In the genomic region with DNA sequence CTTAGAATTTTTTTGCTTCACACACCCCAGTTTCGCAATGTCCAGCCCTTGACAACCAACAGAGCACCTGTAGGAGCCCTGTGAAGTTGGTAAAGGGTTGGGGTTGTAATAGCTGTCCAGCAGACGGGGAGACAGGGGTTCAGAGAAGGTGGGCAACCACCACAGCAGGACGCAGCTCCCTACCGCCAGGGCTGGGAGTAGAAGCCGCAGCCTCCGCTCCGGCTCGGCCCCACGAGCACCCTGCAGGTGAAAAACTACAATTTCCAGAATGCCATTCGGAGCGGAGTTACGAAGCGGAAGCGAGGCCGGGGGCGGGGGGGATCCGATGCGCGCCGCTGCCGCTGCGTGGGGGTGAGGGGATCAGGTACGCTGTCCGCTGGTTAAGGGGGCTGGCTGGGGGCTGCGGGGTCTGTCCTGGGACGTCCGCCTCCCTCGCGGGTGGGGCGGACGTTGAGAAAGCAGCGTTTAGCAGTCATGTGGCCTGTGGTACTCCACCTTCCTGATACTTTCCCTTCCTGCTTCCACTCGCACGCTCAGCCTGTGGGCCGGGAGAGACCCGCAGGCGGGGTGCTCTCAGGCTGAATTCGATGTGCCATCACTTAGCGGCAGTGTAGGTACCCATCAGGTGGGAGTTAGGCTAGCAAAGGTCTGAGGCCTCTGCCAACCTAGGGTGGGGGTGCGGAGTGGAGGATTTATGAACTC, we compare ENCODE assay signal across 8 cellular contexts. TPM values are rescaled to one million over a fixed set of nuclear protein-coding genes. Genes with fewer than 3 reads are reported as not detected.
DNase-seq lines count a peak whose midpoint lies in the region; ATAC-seq and TF ChIP-seq lines count a peak whose summit lies in the region.

A gene with protein sequence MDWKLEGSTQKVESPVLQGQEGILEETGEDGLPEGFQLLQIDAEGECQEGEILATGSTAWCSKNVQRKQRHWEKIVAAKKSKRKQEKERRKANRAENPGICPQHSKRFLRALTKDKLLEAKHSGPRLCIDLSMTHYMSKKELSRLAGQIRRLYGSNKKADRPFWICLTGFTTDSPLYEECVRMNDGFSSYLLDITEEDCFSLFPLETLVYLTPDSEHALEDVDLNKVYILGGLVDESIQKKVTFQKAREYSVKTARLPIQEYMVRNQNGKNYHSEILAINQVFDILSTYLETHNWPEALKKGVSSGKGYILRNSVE (plus strand): TSS at position 317 of the 702 bp plus-strand sequence. CDS start 8,127 bp downstream, outside the sequence.

- peak; percentile 83 for ATAC-seq in GM18517 (IDR thresholded peaks at IDR 0.05; ENCODE audit: unreplicated experiment)
- ATAC-seq in HG03064 (IDR thresholded peaks at IDR 0.05; ENCODE audit: low read depth, unreplicated experiment) = peak; percentile 80
- peak; percentile 94 for ATAC-seq in activated CD4-positive, alpha-beta T cell treated with anti-CD3 and anti-CD28 coated beads for 36 hours

- CTCF ChIA-PET in activated CD4-positive, alpha-beta T cell treated with anti-CD3 and anti-CD28 coated beads for 36 hours (lab: Charles Lee) = no interaction called here

- no peaks in the 10 kb centered on the region for H3K27me3 ChIP-seq in colonic mucosa
- H3K27me3 ChIP-seq in layer of hippocampus (ENCODE audit: control insufficient read depth, insufficient read depth, low read length) = no peaks in the 10 kb centered on the region

- peak within 1 kb of the TSS; percentile 91 for H3K4me3 Mint-ChIP-seq in activated CD4-positive, alpha-beta T cell treated with anti-CD3 and anti-CD28 coated beads for 36 hours

- no peaks in the 10 kb centered on the region for H3K27me3 Mint-ChIP-seq in activated CD4-positive, alpha-beta T cell treated with anti-CD3 and anti-CD28 coated beads for 36 hours

- H3K27ac ChIP-seq in colonic mucosa (peak within 1 kb of the TSS; percentile 42), layer of hippocampus (ENCODE audit: low read depth, low read length) (peak within 1 kb of the TSS; percentile 35)

- H3K36me3 Mint-ChIP-seq in activated CD4-positive, alpha-beta T cell treated with anti-CD3 and anti-CD28 coated beads for 36 hours (ENCODE audit: low read depth) = peaks cover 10% of the 10 kb centered on the region

- peaks cover 4% of the 10 kb centered on the region for H3K4me1 ChIP-seq in colonic mucosa

- POLR2A ChIA-PET in activated CD4-positive, alpha-beta T cell treated with anti-CD3 and anti-CD28 coated beads for 36 hours (lab: Charles Lee) = interaction anchor here (0.9 kb wide), 1 partner anchor 37 kb away, joined by 3 read pairs; no protein-coding TSS in a partner anchor

- peak within 1 kb of the TSS; percentile 92 for H3K27ac Mint-ChIP-seq in activated CD4-positive, alpha-beta T cell treated with anti-CD3 and anti-CD28 coated beads for 36 hours

- peak within 1 kb of the TSS; percentile 89 for H3K4me3 ChIP-seq in colonic mucosa

- H3K9me3 ChIP-seq in colonic mucosa = no peaks in the 10 kb centered on the region

- peaks cover 1% of the 10 kb centered on the region for H3K9me3 Mint-ChIP-seq in activated CD4-positive, alpha-beta T cell treated with anti-CD3 and anti-CD28 coated beads for 36 hours (ENCODE audit: low read depth)

- intact Hi-C loops in activated CD4-positive, alpha-beta T cell treated with anti-CD3 and anti-CD28 coated beads for 36 hours (cut with DNase I, micrococcal nuclease) = loop anchor here (1.0 to 10.0 kb wide), 13 partner anchors 31 to 609 kb away; a partner anchor contains a TSS
- intact Hi-C loops in colonic mucosa (cut with DNase I) = loop anchor here (10.0 kb wide), 2 partner anchors 151 to 169 kb away; a partner anchor contains a TSS

- TF ChIP-seq CTCF in colonic mucosa (IDR thresholded peaks at IDR 0.05) = no peak

- no peaks in the 10 kb centered on the region for H3K36me3 ChIP-seq in colonic mucosa

- H3K4me1 Mint-ChIP-seq in activated CD4-positive, alpha-beta T cell treated with anti-CD3 and anti-CD28 coated beads for 36 hours = peaks cover 32% of the 10 kb centered on the region

- peak within 1 kb of the TSS; percentile 75 to 91 for H3K9ac ChIP-seq in colonic mucosa (ENCODE audit: low read depth in 2 of 2, low read length in 2 of 2)

- DNase-seq in 8988T = peak; percentile 98
- peak; percentile 72 for DNase-seq in NCI-H2227 treated with DMSO at 0.1 percent for 48 hours (lab: John Stamatoyannopoulos, UW)
- peak; percentile 88 for DNase-seq in activated CD4-positive, alpha-beta T cell treated with anti-CD3 and anti-CD28 coated beads for 36 hours
- DNase-seq in colonic mucosa = peak; percentile 67
- peak; percentile 67 to 73 for DNase-seq in stimulated activated CD4-positive, alpha-beta T cell treated with anti-CD3 and anti-CD28 coated beads, Interleukin-1b, Interleukin-23, amount 100 ng/mL, for 4 hours (ENCODE audit: low read depth in 2 of 2)

RNA-seq across cellular contexts. Expression of the gene that starts here (rescaled TPM):
- 10 to 100 TPM; 12.3 to 15.6 TPM for total RNA-seq in activated CD4-positive, alpha-beta T cell treated with anti-CD3 and anti-CD28 coated beads for 36 hours
- 10 to 100 TPM in 1 of 2 donors, 1 to 10 TPM in 1; 8.3 to 11.9 TPM for total RNA-seq in colonic mucosa

Comparison
In these comparisons a context has a peak if more than half of its experiments do, and no peak if none do; other contexts are left out.
1. Peak in every context shown above with its lines: DNase-seq, ATAC-seq, H3K4me3 ChIP-seq and H3K27ac ChIP-seq.